In genomic region chr5:135887881-135888614, GRCh38 we compare ENCODE assay signal across 12 cellular contexts. TPM values are rescaled to one million over a fixed set of nuclear protein-coding genes. Genes with fewer than 3 reads are reported as not detected.
DNase-seq lines count a peak whose midpoint lies in the region; ATAC-seq and TF ChIP-seq lines count a peak whose summit lies in the region.
"Had no signal": no experiment of that assay in that cellular context is flagged by ENCODE, and none has a peak within 500 bp of the region (broad histone marks: within the 10 kb centered on the region; RNA-seq: fewer than 3 reads in every experiment).

No MANE protein-coding gene starts in this region.

- H3K27me3 Mint-ChIP-seq in CD4-positive, alpha-beta memory T cell, result peaks cover 6 to 16% of the 10 kb centered on the region in 2 donors

- no peaks in the 10 kb centered on the region for H4K20me1 ChIP-seq in OCI-LY1 (ENCODE audit: insufficient read depth, low read length)

- no peak overlapping the region for H2AFZ ChIP-seq in OCI-LY1 (ENCODE audit: low read length)
- peak overlapping the region; percentile 20 for H2AFZ ChIP-seq in parathyroid adenoma

- H3K36me3 ChIP-seq in OCI-LY1 (ENCODE audit: insufficient read depth, low read length), result no peaks in the 10 kb centered on the region
- H3K36me3 ChIP-seq in parathyroid adenoma (ENCODE audit: control insufficient read depth, insufficient read depth, low read length), result no peaks in the 10 kb centered on the region
- H3K36me3 ChIP-seq in CD4-positive, alpha-beta memory T cell (ENCODE audit: insufficient read depth, low read length), result no peaks in the 10 kb centered on the region

- POLR2A ChIA-PET in CD4-positive, alpha-beta memory T cell (lab: Charles Lee; ENCODE audit: partially characterized antibody), result no interaction called here

- no peaks in the 10 kb centered on the region for H3K4me1 ChIP-seq in OCI-LY1 (ENCODE audit: insufficient read depth, low read length, severe bottlenecking)
- no peaks in the 10 kb centered on the region for H3K4me1 ChIP-seq in parathyroid adenoma
- peaks cover 14% of the 10 kb centered on the region for H3K4me1 ChIP-seq in CD4-positive, alpha-beta memory T cell (ENCODE audit: insufficient read depth, low read length)

- H3K4me2 ChIP-seq in OCI-LY1 (ENCODE audit: low read length), result peak overlapping the region; percentile 39; the same call in 1 of the 2 replicates
- no peak overlapping the region for H3K4me2 ChIP-seq in parathyroid adenoma (ENCODE audit: low read length)

- H3K27me3 ChIP-seq in OCI-LY1 (ENCODE audit: insufficient read depth, low read length), result peaks cover 6% of the 10 kb centered on the region; the same call in 1 of the 2 replicates
- H3K27me3 ChIP-seq in parathyroid adenoma (ENCODE audit: control insufficient read depth, insufficient read depth, low read length), result no peaks in the 10 kb centered on the region
- H3K27me3 ChIP-seq in CD4-positive, alpha-beta memory T cell (ENCODE audit: insufficient read depth, low read length), result no peaks in the 10 kb centered on the region

- H3K27ac ChIP-seq in OCI-LY1 (ENCODE audit: low read depth, low read length, poor library complexity, severe bottlenecking) (no peak overlapping the region), parathyroid adenoma (no peak overlapping the region)
- no peak overlapping the region for H3K27ac ChIP-seq in CD4-positive, alpha-beta memory T cell (ENCODE audit: low read depth, low read length)

- intact Hi-C loops in CD4-positive, alpha-beta memory T cell (cut with micrococcal nuclease), result loop anchor here (1.0 to 10.0 kb wide), 7 partner anchors 57 to 1607 kb away; partner anchors contain the start of gene SPOCK1

- H3K4me3 ChIP-seq in OCI-LY1 (ENCODE audit: low read depth, low read length, poor library complexity, severe bottlenecking) (no peak overlapping the region), epithelial cell of esophagus (ENCODE audit: low read length) (no peak overlapping the region), parathyroid adenoma (ENCODE audit: low read depth, low read length) (no peak overlapping the region)
- no peak overlapping the region for H3K4me3 ChIP-seq in CD4-positive, alpha-beta memory T cell (ENCODE audit: low read length in 2 of 2)

- H3K9me3 ChIP-seq in OCI-LY1 (ENCODE audit: low read length), result no peaks in the 10 kb centered on the region
- no peaks in the 10 kb centered on the region for H3K9me3 ChIP-seq in parathyroid adenoma (ENCODE audit: control insufficient read depth, low read length)
- H3K9me3 ChIP-seq in CD4-positive, alpha-beta memory T cell (ENCODE audit: control insufficient read depth in 1 of 2, low read length in 2 of 2), result no peaks in the 10 kb centered on the region

- DNase-seq in GM04503 (ENCODE audit: low read depth) (peak; percentile 8), epithelial cell of esophagus (ENCODE audit: low read depth) (peak; percentile 50), NCI-H510A treated with DMSO at 0.1 percent for 48 hours (lab: John Stamatoyannopoulos, UW) (no peak)
- no peak for DNase-seq in CD4-positive, alpha-beta memory T cell
- DNase-seq: NCI-H1436 treated with DMSO at 0.1 percent for 48 hours had no signal

- no peaks in the 10 kb centered on the region for H3K79me2 ChIP-seq in OCI-LY1 (ENCODE audit: insufficient read depth, low read length)
- no peaks in the 10 kb centered on the region for H3K79me2 ChIP-seq in parathyroid adenoma

- H3K9me3 Mint-ChIP-seq in CD4-positive, alpha-beta memory T cell, result no peaks in the 10 kb centered on the region
- H3K9me3 Mint-ChIP-seq: stimulated activated naive CD8-positive, alpha-beta T cell treated with anti-CD3 and anti-CD28 coated beads, Interleukin-15, Interleukin-2, amounts not matched to agents 100 ng/mL and 50 ng/mL, for 24 hours had no signal

- no peaks in the 10 kb centered on the region for H3K9me2 ChIP-seq in OCI-LY1 (ENCODE audit: low read depth, low read length)

- H3K36me3 Mint-ChIP-seq in CD4-positive, alpha-beta memory T cell, result no peaks in the 10 kb centered on the region

- no peak for ATAC-seq in GM19324 (IDR thresholded peaks at IDR 0.05; ENCODE audit: low FRiP score, unreplicated experiment)

- no peaks in the 10 kb centered on the region for H3F3A ChIP-seq in OCI-LY1 (ENCODE audit: insufficient read depth, low read length)

- TF ChIP-seq CTCF in OCI-LY1 (IDR thresholded peaks at IDR 0.05; ENCODE audit: low read length) (no peak), epithelial cell of esophagus (IDR thresholded peaks at IDR 0.05; ENCODE audit: insufficient read depth, low read depth, low read length, missing control alignments) (no peak), parathyroid adenoma (IDR thresholded peaks at IDR 0.05) (no peak)

- peak overlapping the region in 1 of 7 donors; percentile 73 for H3K27ac Mint-ChIP-seq in CD4-positive, alpha-beta memory T cell
- H3K27ac Mint-ChIP-seq: stimulated activated naive CD8-positive, alpha-beta T cell treated with anti-CD3 and anti-CD28 coated beads, Interleukin-15, Interleukin-2, amounts not matched to agents 100 ng/mL and 50 ng/mL, for 24 hours had no signal

- H3K9ac ChIP-seq in OCI-LY1 (ENCODE audit: low read length) (no peak overlapping the region), parathyroid adenoma (no peak overlapping the region)

- CTCF ChIA-PET in CD4-positive, alpha-beta memory T cell (lab: Charles Lee; ENCODE audit: partially characterized antibody), result interaction anchor here (1.0 to 2.8 kb wide), 13 partner anchors 9 to 329 kb away, joined by 3 to 32 read pairs (median 4); no protein-coding TSS in a partner anchor

- H3K4me1 Mint-ChIP-seq in CD4-positive, alpha-beta memory T cell, result peaks cover 7 to 29% (median 16%) of the 10 kb centered on the region in 4 donors

- H3K4me3 Mint-ChIP-seq in CD4-positive, alpha-beta memory T cell, result peak overlapping the region in 3 of 8 donors; percentile 27 to 68 (median 35)
- H3K4me3 Mint-ChIP-seq: stimulated activated naive CD8-positive, alpha-beta T cell treated with anti-CD3 and anti-CD28 coated beads, Interleukin-15, Interleukin-2, amounts not matched to agents 100 ng/mL and 50 ng/mL, for 24 hours had no signal

RNA-seq across cellular contexts. Expression of gene IL9, which starts 7.6 kb away (rescaled TPM):
- not detected for total RNA-seq in CD4-positive, alpha-beta memory T cell
- not detected for polyA plus RNA-seq in CD4-positive, alpha-beta memory T cell
- total RNA-seq: dermis microvascular lymphatic vessel endothelial cell, left lobe of liver, skeletal muscle tissue had no signal

RNA-seq across cellular contexts. Expression of gene SLC25A48, which starts 53.6 kb away (rescaled TPM):
- total RNA-seq in CD4-positive, alpha-beta memory T cell, result not detected
- polyA plus RNA-seq in CD4-positive, alpha-beta memory T cell, result not detected
- total RNA-seq: dermis microvascular lymphatic vessel endothelial cell had no signal

Comparison
In these comparisons a context has a peak if more than half of its experiments do, and no peak if none do; other contexts are left out.
1. DNase-seq: peak in GM04503 (single experiment) and epithelial cell of esophagus (single experiment); none in NCI-H510A treated with DMSO at 0.1 percent for 48 hours (single experiment) and CD4-positive, alpha-beta memory T cell (0 of 5).